Comparison of ENCODE assay signal across 8 cellular contexts in genomic region chr4:2412885-2413716, GRCh38. TPM values are rescaled to one million over a fixed set of nuclear protein-coding genes. Genes with fewer than 3 reads are reported as not detected.
DNase-seq lines count a peak whose midpoint lies in the region; ATAC-seq, FAIRE-seq and TF ChIP-seq lines count a peak whose summit lies in the region.

No MANE protein-coding gene starts in this region.

- H3K23ac ChIP-seq in neuronal stem cell (ENCODE audit: low read depth, low read length, poor library complexity), result no peak overlapping the region

- no peak overlapping the region for H3K14ac ChIP-seq in neuronal stem cell (ENCODE audit: low read length)

- peak overlapping the region; percentile 52 for H2BK15ac ChIP-seq in neuronal stem cell (ENCODE audit: low read length)

- H3K36me3 ChIP-seq in RWPE2 (ENCODE audit: low read depth) (no peaks in the 10 kb centered on the region), neuronal stem cell (replicated peaks in 1 of 2; ENCODE audit: control insufficient read depth in 2 of 2, insufficient read depth in 2 of 2, low read length in 2 of 2) (no peaks in the 10 kb centered on the region), stomach smooth muscle (ENCODE audit: control insufficient read depth in 2 of 2, insufficient read depth in 2 of 2, low read length in 2 of 2) (no peaks in the 10 kb centered on the region)

- H3K4me3 ChIP-seq in RWPE2 (ENCODE audit: severe bottlenecking) (peak overlapping the region; percentile 14), foreskin fibroblast (ENCODE audit: low read depth in 1 of 2, low read length in 2 of 2) (peak overlapping the region; percentile 31 to 49), neuronal stem cell (ENCODE audit: low read length in 2 of 2) (no peak overlapping the region), stomach smooth muscle (ENCODE audit: low read length in 2 of 2) (peak overlapping the region; percentile 24 to 64)

- DNase-seq in D721Med (ENCODE audit: insufficient read length, low spot score) (no peak), GM20000 (ENCODE audit: low spot score) (peak; percentile 71), HUDEP-2 (lab: John Stamatoyannopoulos, UW; ENCODE audit: unreplicated experiment in 76 of 76) (peak in 74 of 76 experiments; percentile 21 to 82 (median 64)), RWPE2 (ENCODE audit: low spot score) (peak; percentile 89), foreskin fibroblast (peak; percentile 97 to 98), neuronal stem cell (ENCODE audit: low spot score) (peak; percentile 54)
- DNase-seq in activated effector memory CD4-positive, alpha-beta T cell treated with anti-CD3 and anti-CD28 coated beads, Interleukin-2, amount 50 U/mL, for 16 hours, result peak; percentile 95

- peak overlapping the region; percentile 47 for H3K9ac ChIP-seq in neuronal stem cell (ENCODE audit: low read depth, low read length, poor library complexity)
- peak overlapping the region in 1 of 2 donors; percentile 51 for H3K9ac ChIP-seq in stomach smooth muscle (ENCODE audit: low read length in 2 of 2)

- peaks cover 21% of the 10 kb centered on the region for H3K27me3 ChIP-seq in RWPE2 (ENCODE audit: insufficient read depth, poor library complexity, severe bottlenecking)
- H3K27me3 ChIP-seq in neuronal stem cell (ENCODE audit: control insufficient read depth in 3 of 3, insufficient read depth in 3 of 3, low read depth in 1 of 3, low read length in 3 of 3), result peaks cover 24 to 74% (median 60%) of the 10 kb centered on the region in 3 experiments
- peaks cover 19% of the 10 kb centered on the region in 2 donors for H3K27me3 ChIP-seq in stomach smooth muscle (ENCODE audit: control insufficient read depth in 1 of 2, insufficient read depth in 2 of 2, low read length in 2 of 2)

- no peak overlapping the region for H4K91ac ChIP-seq in neuronal stem cell (ENCODE audit: low read depth, low read length, poor library complexity)

- H3K27ac ChIP-seq in RWPE2 (ENCODE audit: poor library complexity, severe bottlenecking) (peak overlapping the region; percentile 84), neuronal stem cell (replicated peaks; ENCODE audit: low read length) (peak overlapping the region; percentile 15), stomach smooth muscle (ENCODE audit: low read length) (peak overlapping the region; percentile 18)

- H3K4me1 ChIP-seq in RWPE2 (ENCODE audit: insufficient read depth, poor library complexity, severe bottlenecking), result peaks cover 16% of the 10 kb centered on the region
- peaks cover 12 to 16% of the 10 kb centered on the region in 2 donors for H3K4me1 ChIP-seq in neuronal stem cell (ENCODE audit: control insufficient read depth in 2 of 2, insufficient read depth in 1 of 2, low read depth in 1 of 2, low read length in 2 of 2)
- peaks cover 42% of the 10 kb centered on the region for H3K4me1 ChIP-seq in stomach smooth muscle (ENCODE audit: control insufficient read depth, insufficient read depth, low read length)

- H2AFZ ChIP-seq in neuronal stem cell (ENCODE audit: low read length), result peak overlapping the region; percentile 77

- peak overlapping the region; percentile 64 for H3K4me2 ChIP-seq in neuronal stem cell (ENCODE audit: insufficient read depth, low read length, poor library complexity, severe bottlenecking)

- no peak overlapping the region for H3K4ac ChIP-seq in neuronal stem cell (ENCODE audit: low read length)

- TF ChIP-seq CTCF in D721Med (IDR thresholded peaks at IDR 0.05; ENCODE audit: insufficient read depth, missing control alignments) (peak; percentile 22), GM20000 (IDR thresholded peaks at IDR 0.05; ENCODE audit: extremely low read depth, missing control alignments) (peak; percentile 29), RWPE2 (IDR thresholded peaks at IDR 0.05; ENCODE audit: poor library complexity, severe bottlenecking) (peak; percentile 77), foreskin fibroblast (IDR thresholded peaks at IDR 0.05; ENCODE audit: low read depth, low read length) (peak; percentile 41)

- ATAC-seq in RWPE2 (ENCODE audit: low read depth), result peak; percentile 97

- no CpG with 5 or more reads among the region's 30 CpGs for WGBS in neuronal stem cell (ENCODE audit: extremely low coverage in 2 of 2, insufficient read length in 2 of 2, insufficient replicate concordance in 1 of 2), 2 donors

- no peak overlapping the region for H4K8ac ChIP-seq in neuronal stem cell (ENCODE audit: low read depth, low read length)

- H2BK5ac ChIP-seq in neuronal stem cell (ENCODE audit: low read length), result no peak overlapping the region

- H2AK5ac ChIP-seq in neuronal stem cell (ENCODE audit: low read depth, low read length), result peak overlapping the region; percentile 27

- H2BK12ac ChIP-seq in neuronal stem cell (ENCODE audit: low read length), result no peak overlapping the region

- peaks cover 1% of the 10 kb centered on the region for H3K79me1 ChIP-seq in neuronal stem cell (ENCODE audit: low read depth, low read length)

- H3K9me3 ChIP-seq in RWPE2 (ENCODE audit: severe bottlenecking) (no peaks in the 10 kb centered on the region), neuronal stem cell (replicated peaks in 1 of 2; ENCODE audit: control insufficient read depth in 2 of 2, insufficient read depth in 1 of 2, low read depth in 1 of 2, low read length in 2 of 2) (no peaks in the 10 kb centered on the region), stomach smooth muscle (ENCODE audit: control insufficient read depth in 2 of 2, low read length in 2 of 2) (no peaks in the 10 kb centered on the region)

- no peak for FAIRE-seq in D721Med (lab: Jason Lieb, UNC)

- H2BK120ac ChIP-seq in neuronal stem cell (ENCODE audit: low read depth, low read length), result no peak overlapping the region

- H3K18ac ChIP-seq in neuronal stem cell (ENCODE audit: low read length), result peak overlapping the region; percentile 90

RNA-seq across cellular contexts. Expression of gene ZFYVE28, which starts 5.3 kb away (rescaled TPM):
- 0.15 TPM for polyA plus RNA-seq in neuronal stem cell (2013, experiment 1 of 2)
- polyA plus RNA-seq in neuronal stem cell (2013, experiment 2 of 2), result 0.12 TPM

RNA-seq across cellular contexts. Expression of gene CFAP99, which starts 5.7 kb away (rescaled TPM):
- polyA plus RNA-seq in neuronal stem cell (2013, experiment 1 of 2), result not detected
- not detected for polyA plus RNA-seq in neuronal stem cell (2013, experiment 2 of 2)

RNA-seq across cellular contexts. Expression of gene RNF4, which starts 55.8 kb away (rescaled TPM):
- 46.7 TPM for polyA plus RNA-seq in neuronal stem cell (2013, experiment 1 of 2)
- 48.5 TPM for polyA plus RNA-seq in neuronal stem cell (2013, experiment 2 of 2)

Comparison
In these comparisons a context has a peak if more than half of its experiments do, and no peak if none do; other contexts are left out.
1. CTCF ChIP-seq: peak in every context shown above with its lines; median percentile 77 in RWPE2; 41 in foreskin fibroblast; 29 in GM20000; 22 in D721Med.
2. H3K27ac ChIP-seq: peak in every context shown above with its lines; median percentile 84 in RWPE2; 18 in stomach smooth muscle; 15 in neuronal stem cell.
3. H3K4me3 ChIP-seq: peak in RWPE2 (single experiment), foreskin fibroblast (2 of 2) and stomach smooth muscle (2 of 2); none in neuronal stem cell (0 of 2).